Comparison of ENCODE assay signal across 10 cellular contexts in the genomic region with DNA sequence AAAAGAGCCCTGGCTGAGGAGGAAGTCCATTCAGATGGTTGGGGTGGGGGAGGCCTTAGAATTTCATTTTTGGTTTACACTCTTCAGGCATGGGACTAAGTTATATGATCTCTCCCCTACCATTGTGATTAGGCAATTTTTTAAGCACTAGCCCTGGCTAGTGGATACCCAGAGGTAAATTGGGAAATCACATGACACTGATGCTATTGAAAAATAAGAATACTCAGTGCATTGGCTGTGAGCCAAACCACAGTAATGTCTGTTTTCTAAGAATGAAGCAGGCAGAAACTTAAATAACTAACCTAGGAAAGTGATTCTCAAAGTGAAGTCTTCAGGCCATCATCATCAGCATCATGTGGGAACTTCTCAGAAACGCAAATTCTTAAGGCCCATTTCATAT.
A peak's percentile ranks its signal among the peaks of the same experiment; 100 is the strongest.
DNase-seq lines count a peak whose midpoint lies in the region; ATAC-seq, FAIRE-seq and TF ChIP-seq lines count a peak whose summit lies in the region.
"Had no signal": no experiment of that assay in that cellular context is flagged by ENCODE, and none has a peak within 500 bp of the region (broad histone marks: within the 10 kb centered on the region; RNA-seq: fewer than 3 reads in every experiment).

No MANE protein-coding gene starts in this region.

- H3K4me3 ChIP-seq in effector memory CD4-positive, alpha-beta T cell (ENCODE audit: insufficient read depth, low read depth, low read length, poor library complexity, severe bottlenecking): no peak overlapping the region
- no peak overlapping the region for H3K4me3 ChIP-seq in left lung

- FAIRE-seq in GM12891 (lab: Jason Lieb, UNC): peak; percentile 96
- FAIRE-seq: G401.6 had no signal

- no peak overlapping the region for H3K27ac ChIP-seq in effector memory CD4-positive, alpha-beta T cell (ENCODE audit: insufficient read depth, low read length, poor library complexity, severe bottlenecking)
- H3K27ac ChIP-seq in left lung: no peak overlapping the region

- no peaks in the 10 kb centered on the region for H3K9me3 ChIP-seq in effector memory CD4-positive, alpha-beta T cell (ENCODE audit: control insufficient read depth, low read length)
- no peaks in the 10 kb centered on the region for H3K9me3 ChIP-seq in left lung

- DNase-seq in GM12891 (ENCODE audit: insufficient read length, low spot score) (no peak), astrocyte of the hippocampus (ENCODE audit: low read depth, low spot score) (peak; percentile 1), left lobe of liver (ENCODE audit: low spot score) (no peak), left lung (no peak), activated gamma-delta T cell treated with Interleukin-2 at 50 U/mL for 16 hours (no peak)
- DNase-seq in effector memory CD4-positive, alpha-beta T cell: no peak
- DNase-seq: NCI-H345 had no signal

- ATAC-seq in GM21367 (IDR thresholded peaks at IDR 0.05; ENCODE audit: unreplicated experiment) (peak; percentile 84), HG03354 (IDR thresholded peaks at IDR 0.05; ENCODE audit: poor library complexity, severe bottlenecking, unreplicated experiment) (peak; percentile 89), left lobe of liver (no peak), left lung (no peak)

- H3K36me3 ChIP-seq in effector memory CD4-positive, alpha-beta T cell (ENCODE audit: control insufficient read depth, insufficient read depth, low read length): no peaks in the 10 kb centered on the region
- no peaks in the 10 kb centered on the region for H3K36me3 ChIP-seq in left lung

- no peaks in the 10 kb centered on the region for H3K4me1 ChIP-seq in effector memory CD4-positive, alpha-beta T cell (ENCODE audit: control insufficient read depth, insufficient read depth, low read length, poor library complexity, severe bottlenecking)
- H3K4me1 ChIP-seq in left lung: no peaks in the 10 kb centered on the region

- no peaks in the 10 kb centered on the region for H3K27me3 ChIP-seq in effector memory CD4-positive, alpha-beta T cell (replicated peaks; ENCODE audit: control insufficient read depth, insufficient read depth, low read length, poor library complexity, severe bottlenecking)
- no peaks in the 10 kb centered on the region for H3K27me3 ChIP-seq in left lung

- no peak for TF ChIP-seq POLR2A in GM12891 (IDR thresholded peaks at IDR 0.05; ENCODE audit: low read depth, low read length)

- intact Hi-C loops in left lung (cut with DNase I): no loop called here

- TF ChIP-seq CTCF in left lung (IDR thresholded peaks at IDR 0.05): no peak

TF ChIP-seq in GM12891, 5 proteins besides CTCF, POLR2A, EP300 and RAD21:
- TF ChIP-seq PAX5 (IDR thresholded peaks at IDR 0.05; ENCODE audit: insufficient read depth, low read length, severe bottlenecking): no peak
- no peak for TF ChIP-seq TAF1 (IDR thresholded peaks at IDR 0.05; ENCODE audit: low read depth, low read length)
- TF ChIP-seq POU2F2 (IDR thresholded peaks at IDR 0.05; ENCODE audit: low read depth, low read length): no peak
- peak; percentile 32; the same call in 1 of the 2 replicates for TF ChIP-seq SPI1 (IDR thresholded peaks at IDR 0.05; ENCODE audit: low read depth, low read length)
- no peak for TF ChIP-seq POLR2AphosphoS5 (IDR thresholded peaks at IDR 0.05; ENCODE audit: low read depth, low read length)

Comparison
In these comparisons a context has a peak if more than half of its experiments do, and no peak if none do; other contexts are left out.
1. ATAC-seq: peak in GM21367 (single experiment) and HG03354 (single experiment); none in left lobe of liver (single experiment) and left lung (single experiment).